Comparison of ENCODE assay signal across 25 cellular contexts in the genomic region with DNA sequence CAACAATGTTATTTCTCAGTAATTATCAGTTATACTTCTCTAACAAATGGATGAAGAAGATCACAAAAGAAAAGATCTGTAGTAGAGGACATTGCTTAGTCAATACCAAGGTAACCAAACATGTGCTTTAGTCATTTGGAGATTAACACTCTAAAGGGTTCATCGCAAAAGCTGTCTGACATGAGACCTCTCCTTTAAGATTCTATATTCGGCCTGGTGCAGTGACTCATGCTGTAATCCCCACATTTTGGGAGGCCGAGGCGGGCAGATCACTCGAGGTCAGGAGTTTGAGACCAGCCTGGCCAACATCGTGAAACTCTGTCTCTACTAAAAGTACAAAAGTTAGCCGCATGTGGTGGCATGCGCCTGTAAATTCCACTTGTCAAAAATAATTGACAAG. TPM values are rescaled to one million over a fixed set of nuclear protein-coding genes. Genes with fewer than 3 reads are reported as not detected.
"Had no signal": no experiment of that assay in that cellular context is flagged by ENCODE, and none has a peak within 500 bp of the region (broad histone marks: within the 10 kb centered on the region; RNA-seq: fewer than 3 reads in every experiment).

No MANE protein-coding gene starts in this region.

- H3K79me2 ChIP-seq: hepatocyte had no signal

- H3K9me3 ChIP-seq: left ventricle myocardium inferior, lower lobe of right lung, ovary, right atrium auricular region, sigmoid colon, tibial artery, upper lobe of left lung, uterus had no signal

- DNase-seq: effector CD4-positive, alpha-beta T cell; endodermal cell; foreskin melanocyte; head of caudate nucleus; kidney; left cardiac atrium; left ventricle myocardium inferior; lower lobe of right lung; nucleus accumbens; ovary; sigmoid colon; stimulated activated CD4-positive, alpha-beta T cell treated with anti-CD3 and anti-CD28 coated beads, Interleukin-2, amount 100 ng/mL, for 24 hours; stimulated activated CD4-positive, alpha-beta T cell treated with anti-CD3 and anti-CD28 coated beads, Interleukin-4, amount 100 ng/mL, for 4 hours; stimulated activated naive CD4-positive, alpha-beta T cell treated with Interleukin-2 at 50 U/mL for 16 hours; tibial artery; upper lobe of left lung; uterus had no signal

- H3K9me3 Mint-ChIP-seq: endodermal cell; memory B cell; natural killer cell treated with Interleukin-12 subunit alpha and Interleukin-12 subunit beta and Interleukin-15 and Interleukin-18, amount 100 ng/mL, for 72 hours had no signal

- FAIRE-seq: endothelial cell of umbilical vein, kidney had no signal

- H3K27me3 ChIP-seq: hepatocyte, neural progenitor cell, ovary, right atrium auricular region, sigmoid colon, tibial artery, upper lobe of left lung, uterus had no signal

- H3K4me1 ChIP-seq: left ventricle myocardium inferior, lower lobe of right lung, neural progenitor cell, right atrium auricular region, sigmoid colon, tibial artery, upper lobe of left lung, uterus had no signal

- H2AFZ ChIP-seq: hepatocyte, neural progenitor cell had no signal

- ATAC-seq: left cardiac atrium, lower lobe of right lung had no signal

- H3K27me3 Mint-ChIP-seq: natural killer cell treated with Interleukin-12 subunit alpha and Interleukin-12 subunit beta and Interleukin-15 and Interleukin-18, amount 100 ng/mL, for 72 hours had no signal

- H3K9ac ChIP-seq: neural progenitor cell had no signal

- H3K36me3 ChIP-seq: lower lobe of right lung, neural progenitor cell, ovary, right atrium auricular region, sigmoid colon, tibial artery, upper lobe of left lung, uterus had no signal

- H3K4me3 ChIP-seq: hepatocyte, left ventricle myocardium inferior, lower lobe of right lung, neural progenitor cell, ovary, right atrium auricular region, sigmoid colon, skin epidermis, tibial artery, upper lobe of left lung, uterus had no signal

- H3K4me1 Mint-ChIP-seq: mesothelial cell of epicardium had no signal

- H3K27ac Mint-ChIP-seq: endodermal cell; memory B cell; mesothelial cell of epicardium; natural killer cell treated with Interleukin-12 subunit alpha and Interleukin-12 subunit beta and Interleukin-15 and Interleukin-18, amount 100 ng/mL, for 72 hours; neural progenitor cell had no signal

- H3K36me3 Mint-ChIP-seq: memory B cell; natural killer cell treated with Interleukin-12 subunit alpha and Interleukin-12 subunit beta and Interleukin-15 and Interleukin-18, amount 100 ng/mL, for 72 hours had no signal

- H3K4me3 Mint-ChIP-seq: endodermal cell; memory B cell; mesothelial cell of epicardium; natural killer cell treated with Interleukin-12 subunit alpha and Interleukin-12 subunit beta and Interleukin-15 and Interleukin-18, amount 100 ng/mL, for 72 hours; neural progenitor cell had no signal

- H3K27ac ChIP-seq: hepatocyte, left ventricle myocardium inferior, lower lobe of right lung, neural progenitor cell, ovary, right atrium auricular region, sigmoid colon, skin epidermis, tibial artery, upper lobe of left lung, uterus had no signal

- H3K4me2 ChIP-seq: hepatocyte, neural progenitor cell had no signal

RNA-seq across cellular contexts. Expression of gene CKMT2, which starts 18.3 kb away (rescaled TPM):
- total RNA-seq: endothelial cell of umbilical vein; natural killer cell treated with Interleukin-12 subunit alpha and Interleukin-12 subunit beta and Interleukin-15 and Interleukin-18, amount 100 ng/mL, for 72 hours had no signal
- polyA plus RNA-seq: endothelial cell of umbilical vein had no signal
